ENCODE assay signal across 21 cellular contexts in genomic region chr12:10113085-10113484, GRCh38. TPM values are rescaled to one million over a fixed set of nuclear protein-coding genes. Genes with fewer than 3 reads are reported as not detected.
DNase-seq lines count a peak whose midpoint lies in the region; ATAC-seq and TF ChIP-seq lines count a peak whose summit lies in the region.
"Had no signal": no experiment of that assay in that cellular context is flagged by ENCODE, and none has a peak within 500 bp of the region (broad histone marks: within the 10 kb centered on the region; RNA-seq: fewer than 3 reads in every experiment).

No MANE protein-coding gene starts in this region.

- CTCF ChIA-PET in BJ (lab: Yijun Ruan, JAX) = no interaction called here

- H3K36me3 ChIP-seq in BJ (ENCODE audit: control insufficient read depth, insufficient read depth, low read length) = no peaks in the 10 kb centered on the region
- no peaks in the 10 kb centered on the region for H3K36me3 ChIP-seq in lower lobe of right lung
- H3K36me3 ChIP-seq: BLaER1 had no signal

- DNase-seq in BJ (ENCODE audit: low read depth) (peak; percentile 18), HCEC 1CT (peak; percentile 29), astrocyte of the spinal cord (ENCODE audit: low read depth, low spot score) (peak; percentile 6), fibroblast of villous mesenchyme (ENCODE audit: low read depth) (peak; percentile 40), activated gamma-delta T cell (lab: John Stamatoyannopoulos, UW) (no peak), lower lobe of right lung (no peak)
- DNase-seq: CD4-positive, alpha-beta T cell; COR-L47; H9; NCI-H1694; NCI-H2081; NCI-H446; NCI-H526; OCI-M1; Right ventricle myocardium superior had no signal

- ATAC-seq in HG02840 (IDR thresholded peaks at IDR 0.05; ENCODE audit: low FRiP score, unreplicated experiment) (no peak), lower lobe of right lung (no peak)

- intact Hi-C loops in lower lobe of right lung (cut with DNase I) = no loop called here

- H3K27ac ChIP-seq in lower lobe of right lung = no peak overlapping the region
- H3K27ac ChIP-seq: BLaER1 had no signal

- POLR2A ChIA-PET in BJ (lab: Charles Lee) = no interaction called here

- no peaks in the 10 kb centered on the region for H3K9me3 ChIP-seq in lower lobe of right lung

- H3K4me3 ChIP-seq in BJ (ENCODE audit: low read depth, low read length) = no peak overlapping the region
- no peak overlapping the region for H3K4me3 ChIP-seq in astrocyte of the spinal cord (ENCODE audit: low read depth, low read length)
- H3K4me3 ChIP-seq in fibroblast of villous mesenchyme (ENCODE audit: low read depth, low read length) = no peak overlapping the region
- H3K4me3 ChIP-seq in lower lobe of right lung = no peak overlapping the region
- H3K4me3 ChIP-seq: BLaER1 had no signal

- in situ Hi-C loops in astrocyte of the spinal cord (cut with HindIII; ENCODE audit: low sequenced_read_pairs) = no loop called here

- no peaks in the 10 kb centered on the region for H3K4me1 ChIP-seq in lower lobe of right lung
- H3K4me1 ChIP-seq: BLaER1 had no signal

- TF ChIP-seq CTCF in BJ (IDR thresholded peaks at IDR 0.05; ENCODE audit: insufficient read depth, low read depth, low read length) (no peak), astrocyte of the spinal cord (IDR thresholded peaks at IDR 0.05; ENCODE audit: low read depth, low read length) (no peak), fibroblast of villous mesenchyme (IDR thresholded peaks at IDR 0.05; ENCODE audit: insufficient read depth, low read depth, low read length) (no peak), lower lobe of right lung (IDR thresholded peaks at IDR 0.05) (no peak)

- no peaks in the 10 kb centered on the region for H3K27me3 ChIP-seq in BJ (ENCODE audit: control insufficient read depth, insufficient read depth, low read length)
- H3K27me3 ChIP-seq in lower lobe of right lung (ENCODE audit: low read depth) = no peaks in the 10 kb centered on the region
- H3K27me3 ChIP-seq: BLaER1 had no signal

RNA-seq across cellular contexts. Expression of gene CLEC1A, which starts 14.3 kb away (rescaled TPM):
- 0.80 TPM in 2 replicates for polyA plus RNA-seq in BJ (2011; rRNA removed)
- polyA minus RNA-seq in BJ (2011; rRNA and poly(A)+ RNA removed) = 0.28 TPM in 1 of 2 replicates, not detected in the other
- total RNA-seq in fibroblast of villous mesenchyme (not detected in 2 replicates), lower lobe of right lung (9.7 TPM)
- total RNA-seq: CD4-positive, alpha-beta T cell; H9; SK-MEL-5; T-helper 1 cell treated with Interleukin-12 subunit alpha and Interleukin-12 subunit beta and Interleukin-4 antibody, amounts not matched to agents 30 ng/mL and 1 ng/mL, for 36 hours had no signal
- polyA plus RNA-seq: IgD-negative memory B cell had no signal

RNA-seq across cellular contexts. Expression of gene CLEC7A, which starts 16.9 kb away (rescaled TPM):
- not detected in 2 replicates for polyA plus RNA-seq in BJ (2011; rRNA removed)
- polyA minus RNA-seq in BJ (2011; rRNA and poly(A)+ RNA removed) = not detected in 2 replicates
- total RNA-seq in fibroblast of villous mesenchyme (under 0.01 TPM in 1 of 2 replicates, not detected in the other), lower lobe of right lung (79.5 TPM)
- total RNA-seq: H9, RPMI7951, SK-MEL-5 had no signal

RNA-seq across cellular contexts. Expression of gene OLR1, which starts 58.8 kb away (rescaled TPM):
- 6.9 and 9.1 TPM in 2 replicates for polyA plus RNA-seq in BJ (2011; rRNA removed)
- 3.1 and 4.4 TPM in 2 replicates for polyA minus RNA-seq in BJ (2011; rRNA and poly(A)+ RNA removed)
- total RNA-seq in fibroblast of villous mesenchyme (9.3 and 73.0 TPM in 2 replicates), lower lobe of right lung (172 TPM)
- total RNA-seq: CD4-positive, alpha-beta T cell; H9; RPMI7951; SK-MEL-5; T-helper 1 cell treated with Interleukin-12 subunit alpha and Interleukin-12 subunit beta and Interleukin-4 antibody, amounts not matched to agents 30 ng/mL and 1 ng/mL, for 36 hours had no signal
- polyA plus RNA-seq: IgD-negative memory B cell had no signal

Comparison
In these comparisons a context has a peak if more than half of its experiments do, and no peak if none do; other contexts are left out.
1. DNase-seq: peak in BJ (single experiment), HCEC 1CT (single experiment), astrocyte of the spinal cord (single experiment) and fibroblast of villous mesenchyme (single experiment); none in activated gamma-delta T cell (single experiment) and lower lobe of right lung (single experiment).
2. RNA of gene CLEC1A, which starts 14.3 kb away (total RNA-seq): 9.7 TPM in lower lobe of right lung (single experiment); not detected in fibroblast of villous mesenchyme; every median in the first group is over 10 times any median in the second.
3. RNA of gene CLEC7A, which starts 16.9 kb away (total RNA-seq): 79.5 TPM in lower lobe of right lung (single experiment); under 0.01 TPM in fibroblast of villous mesenchyme; every median in the first group is over 10 times any median in the second.